30 cellular contexts compared by ENCODE assay signal in the genomic region with DNA sequence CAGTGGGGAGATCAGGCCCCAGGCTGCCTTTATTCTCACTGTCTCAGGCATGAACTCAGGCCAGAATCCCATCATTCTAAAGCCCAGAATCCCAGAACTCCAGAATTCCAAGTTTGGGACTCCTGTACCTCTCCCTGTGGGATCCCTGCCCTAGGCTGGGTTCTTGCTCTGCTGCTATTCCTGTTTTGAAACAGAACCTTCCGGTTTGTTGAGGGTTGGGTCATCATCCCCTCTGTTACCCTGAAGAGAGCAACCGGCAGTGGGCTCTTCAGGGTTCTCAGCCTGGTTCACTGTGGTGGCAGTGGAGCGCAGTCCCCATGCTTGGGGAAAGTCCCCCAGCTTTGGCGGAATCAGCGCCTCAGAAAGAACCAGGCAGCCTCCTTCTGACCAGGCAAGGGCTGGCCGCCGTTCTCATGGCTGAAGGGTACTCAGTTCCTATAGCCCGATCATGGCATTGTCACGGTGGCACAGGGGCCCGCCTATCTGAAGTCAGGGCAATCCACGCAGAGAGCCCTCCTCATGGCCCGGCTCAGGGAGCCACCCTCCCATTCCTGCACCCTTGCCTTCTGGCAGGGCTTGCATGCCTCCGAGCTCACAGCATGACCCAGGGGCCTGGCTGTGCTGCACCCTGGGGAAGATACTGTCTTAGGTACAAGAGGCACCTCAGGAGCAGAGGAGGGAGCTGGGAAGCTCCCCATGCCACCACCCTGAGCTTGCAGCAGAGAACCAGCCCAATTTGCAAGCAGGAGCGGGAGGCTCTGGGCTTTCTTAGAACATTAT.
"Had no signal": no experiment of that assay in that cellular context is flagged by ENCODE, and none has a peak within 500 bp of the region (broad histone marks: within the 10 kb centered on the region; RNA-seq: fewer than 3 reads in every experiment).

No MANE protein-coding gene starts in this region.

- H3K27ac ChIP-seq: body of pancreas, coronary artery, dorsolateral prefrontal cortex, epithelial cell of prostate, esophagus squamous epithelium, gastroesophageal sphincter, heart right ventricle had no signal

- H3K27me3 ChIP-seq: body of pancreas, dorsolateral prefrontal cortex, esophagus squamous epithelium, gastroesophageal sphincter had no signal

- H3K36me3 Mint-ChIP-seq: activated CD4-positive, alpha-beta memory T cell treated with anti-CD3 and anti-CD28 coated beads for 36 hours; activated CD8-positive, alpha-beta memory T cell treated with anti-CD3 and anti-CD28 coated beads, Interleukin-2, amount 10 ng/mL, durations not matched to agents 7 days and 5 days; activated naive CD8-positive, alpha-beta T cell had no signal

- ATAC-seq: activated CD4-positive, alpha-beta T cell treated with anti-CD3 and anti-CD28 coated beads for 36 hours; activated CD8-positive, alpha-beta memory T cell treated with anti-CD3 and anti-CD28 coated beads, Interleukin-2, amount 10 ng/mL, durations not matched to agents 7 days and 5 days; activated CD8-positive, alpha-beta T cell treated with anti-CD3 and anti-CD28 coated beads, Interleukin-2, amount 10 ng/mL, durations not matched to agents 7 days and 5 days; activated T-helper 17 cell treated with anti-CD3 and anti-CD28 coated beads, Interleukin-2, amount 50 U/mL, for 72 hours; body of pancreas; effector memory CD8-positive, alpha-beta T cell; gastroesophageal sphincter; heart right ventricle had no signal

- DNase-seq: activated CD4-positive, alpha-beta memory T cell treated with anti-CD3 and anti-CD28 coated beads for 36 hours; activated CD4-positive, alpha-beta T cell treated with anti-CD3 and anti-CD28 coated beads for 36 hours; activated CD4-positive, alpha-beta T cell treated with anti-CD3 and anti-CD28 coated beads, Interleukin-2, amount 10 ng/mL, durations not matched to agents 24 days and 14 days; activated CD4-positive, CD25-positive, alpha-beta regulatory T cell; activated CD4-positive, CD25-positive, alpha-beta regulatory T cell treated with anti-CD3 and anti-CD28 coated beads, Interleukin-2, amount 50 U/mL, for 72 hours; activated CD8-positive, alpha-beta memory T cell treated with anti-CD3 and anti-CD28 coated beads, Interleukin-2, amount 10 ng/mL, durations not matched to agents 7 days and 5 days; activated CD8-positive, alpha-beta memory T cell treated with anti-CD3 and anti-CD28 coated beads, Interleukin-2, amount 50 U/mL, for 4 hours; activated CD8-positive, alpha-beta T cell treated with anti-CD3 and anti-CD28 coated beads, Interleukin-2, amount 10 ng/mL, durations not matched to agents 7 days and 5 days; activated effector memory CD4-positive, alpha-beta T cell treated with Interleukin-2 at 50 U/mL for 16 hours; activated gamma-delta T cell treated with Interleukin-2 at 50 U/mL for 16 hours; activated naive CD4-positive, alpha-beta T cell treated with anti-CD3 and anti-CD28 coated beads, Interleukin-2, amount 50 U/mL, for 16 hours; activated naive CD4-positive, alpha-beta T cell treated with Interleukin-2 at 50 U/mL for 16 hours; activated T-cell treated with anti-CD3 and anti-CD28 coated beads for 4 hours; activated T-cell treated with anti-CD3 and anti-CD28 coated beads, Interleukin-2, amount 50 U/mL, for 24 hours; amygdala; body of pancreas; central memory CD4-positive, alpha-beta T cell; cerebellar nuclear complex; dorsolateral prefrontal cortex; effector memory CD8-positive, alpha-beta T cell; esophagus squamous epithelium; foreskin melanocyte; heart right ventricle; T-helper 2 cell had no signal

- H3K27me3 Mint-ChIP-seq: activated CD4-positive, alpha-beta memory T cell treated with anti-CD3 and anti-CD28 coated beads for 36 hours; activated CD4-positive, alpha-beta T cell treated with anti-CD3 and anti-CD28 coated beads for 36 hours; activated CD4-positive, alpha-beta T cell treated with anti-CD3 and anti-CD28 coated beads, Interleukin-2, amount 10 ng/mL, durations not matched to agents 24 days and 14 days; activated CD8-positive, alpha-beta memory T cell treated with anti-CD3 and anti-CD28 coated beads, Interleukin-2, amount 10 ng/mL, durations not matched to agents 7 days and 5 days; activated naive CD8-positive, alpha-beta T cell; activated T-cell treated with anti-CD3 and anti-CD28 coated beads, Interleukin-2, amount 50 U/mL, for 24 hours; dendritic cell treated with granulocyte-macrophage colony-stimulating factor and Interleukin-4, amounts not matched to agents 40 ng/mL and 50 ng/mL, for 4 days had no signal

- H3K4me1 Mint-ChIP-seq: activated CD4-positive, alpha-beta T cell treated with anti-CD3 and anti-CD28 coated beads for 36 hours; activated CD4-positive, alpha-beta T cell treated with anti-CD3 and anti-CD28 coated beads, Interleukin-2, amount 10 ng/mL, durations not matched to agents 24 days and 14 days; activated CD8-positive, alpha-beta memory T cell treated with anti-CD3 and anti-CD28 coated beads, Interleukin-2, amount 10 ng/mL, durations not matched to agents 7 days and 5 days; activated T-helper 17 cell treated with anti-CD3 and anti-CD28 coated beads, Interleukin-2, amount 50 U/mL, for 72 hours had no signal

- H3K36me3 ChIP-seq: esophagus squamous epithelium, gastroesophageal sphincter, heart right ventricle had no signal

- H3K4me1 ChIP-seq: esophagus squamous epithelium, gastroesophageal sphincter, heart right ventricle had no signal

- H3K4me3 Mint-ChIP-seq: activated CD4-positive, alpha-beta memory T cell treated with anti-CD3 and anti-CD28 coated beads for 36 hours; activated CD4-positive, alpha-beta T cell treated with anti-CD3 and anti-CD28 coated beads for 36 hours; activated CD4-positive, alpha-beta T cell treated with anti-CD3 and anti-CD28 coated beads, Interleukin-2, amount 10 ng/mL, durations not matched to agents 24 days and 14 days; activated CD8-positive, alpha-beta memory T cell treated with anti-CD3 and anti-CD28 coated beads, Interleukin-2, amount 10 ng/mL, durations not matched to agents 7 days and 5 days; activated CD8-positive, alpha-beta T cell treated with anti-CD3 and anti-CD28 coated beads, Interleukin-2, amount 10 ng/mL, durations not matched to agents 7 days and 5 days; activated naive CD8-positive, alpha-beta T cell; activated T-cell treated with anti-CD3 and anti-CD28 coated beads, Interleukin-2, amount 50 U/mL, for 24 hours; activated T-helper 17 cell treated with anti-CD3 and anti-CD28 coated beads, Interleukin-2, amount 50 U/mL, for 72 hours; dendritic cell treated with granulocyte-macrophage colony-stimulating factor and Interleukin-4, amounts not matched to agents 40 ng/mL and 50 ng/mL, for 4 days; effector memory CD8-positive, alpha-beta T cell had no signal

- H3K4me3 ChIP-seq: body of pancreas, coronary artery, dorsolateral prefrontal cortex, esophagus squamous epithelium, gastroesophageal sphincter, heart right ventricle had no signal

- H3K9me3 Mint-ChIP-seq: activated CD4-positive, alpha-beta T cell treated with anti-CD3 and anti-CD28 coated beads, Interleukin-2, amount 10 ng/mL, durations not matched to agents 24 days and 14 days; activated T-cell treated with anti-CD3 and anti-CD28 coated beads, Interleukin-2, amount 50 U/mL, for 24 hours; dendritic cell treated with granulocyte-macrophage colony-stimulating factor and Interleukin-4, amounts not matched to agents 40 ng/mL and 50 ng/mL, for 4 days; effector memory CD8-positive, alpha-beta T cell had no signal

- H3K27ac Mint-ChIP-seq: activated CD4-positive, alpha-beta memory T cell treated with anti-CD3 and anti-CD28 coated beads for 36 hours; activated CD4-positive, alpha-beta T cell treated with anti-CD3 and anti-CD28 coated beads for 36 hours; activated CD4-positive, alpha-beta T cell treated with anti-CD3 and anti-CD28 coated beads, Interleukin-2, amount 10 ng/mL, durations not matched to agents 24 days and 14 days; activated CD8-positive, alpha-beta memory T cell treated with anti-CD3 and anti-CD28 coated beads, Interleukin-2, amount 10 ng/mL, durations not matched to agents 7 days and 5 days; activated CD8-positive, alpha-beta T cell treated with anti-CD3 and anti-CD28 coated beads, Interleukin-2, amount 10 ng/mL, durations not matched to agents 7 days and 5 days; activated naive CD8-positive, alpha-beta T cell; activated T-cell treated with anti-CD3 and anti-CD28 coated beads, Interleukin-2, amount 50 U/mL, for 24 hours; activated T-helper 17 cell treated with anti-CD3 and anti-CD28 coated beads, Interleukin-2, amount 50 U/mL, for 72 hours; dendritic cell treated with granulocyte-macrophage colony-stimulating factor and Interleukin-4, amounts not matched to agents 40 ng/mL and 50 ng/mL, for 4 days; effector memory CD8-positive, alpha-beta T cell had no signal

- H3K9me3 ChIP-seq: esophagus squamous epithelium had no signal
